27 cellular contexts compared by ENCODE assay signal in the genomic region with DNA sequence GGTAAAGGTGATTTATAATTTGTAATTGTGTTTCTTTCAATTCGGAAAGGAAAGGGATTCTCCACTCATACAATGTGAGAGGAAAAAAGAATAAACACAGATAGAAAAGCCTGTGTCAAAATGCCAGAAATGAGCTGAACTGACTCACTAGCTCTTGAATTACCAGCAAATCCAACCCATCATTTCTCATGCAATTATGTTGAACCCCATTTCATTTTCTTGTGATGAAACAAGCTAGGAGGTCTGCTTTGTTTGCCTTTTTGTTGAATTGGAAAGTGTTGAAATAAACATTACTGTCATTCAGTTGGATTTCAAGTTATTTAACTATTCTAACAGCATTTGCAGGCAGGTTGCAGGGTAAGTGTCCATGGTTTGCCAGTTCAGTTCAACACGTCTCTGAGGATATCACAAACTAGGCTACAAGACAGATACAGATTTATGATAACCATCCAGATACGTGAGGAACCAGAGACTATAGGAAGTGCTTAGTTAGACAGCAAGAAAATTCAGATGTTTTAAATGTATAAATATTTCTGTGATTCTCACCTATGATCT.
DNase-seq lines count a peak whose midpoint lies in the region; ATAC-seq and TF ChIP-seq lines count a peak whose summit lies in the region.
"Had no signal": no experiment of that assay in that cellular context is flagged by ENCODE, and none has a peak within 500 bp of the region (broad histone marks: within the 10 kb centered on the region; RNA-seq: fewer than 3 reads in every experiment).

No MANE protein-coding gene starts in this region.

- ATAC-seq in HG03025 (IDR thresholded peaks at IDR 0.05; ENCODE audit: low FRiP score, unreplicated experiment): no peak
- no peak for ATAC-seq in GM18873 (IDR thresholded peaks at IDR 0.05; ENCODE audit: low FRiP score, unreplicated experiment)
- ATAC-seq: foreskin keratinocyte, heart left ventricle, left ventricle myocardium superior, Panc1, right cardiac atrium had no signal

- no peak overlapping the region for H3K4me3 ChIP-seq in AG04449 (ENCODE audit: low read depth, low read length)
- no peak overlapping the region for H3K4me3 ChIP-seq in choroid plexus epithelial cell (ENCODE audit: low read depth, low read length)
- H3K4me3 ChIP-seq in fibroblast of the aortic adventitia (ENCODE audit: low read depth, low read length): no peak overlapping the region
- H3K4me3 ChIP-seq: heart left ventricle, tibial nerve had no signal

- CTCF ChIA-PET in AG04449 (lab: Yijun Ruan, JAX): interaction anchor here (0.9 to 2.2 kb wide), 5 partner anchors 356 to 452 kb away, joined by 3 to 8 read pairs (median 3); no protein-coding TSS in a partner anchor

- peak; percentile 19 for DNase-seq in AG04449 (ENCODE audit: low read depth, low spot score)
- DNase-seq in NCI-H226: peak; percentile 51
- DNase-seq in choroid plexus epithelial cell (ENCODE audit: low read depth): peak; percentile 41
- peak; percentile 82 for DNase-seq in fibroblast of the aortic adventitia (ENCODE audit: low read depth)
- DNase-seq in NCI-H187 treated with DMSO at 0.1 percent for 48 hours (lab: John Stamatoyannopoulos, UW): no peak
- no peak for DNase-seq in NCI-H128 (lab: John Stamatoyannopoulos, UW; ENCODE audit: unreplicated experiment)
- DNase-seq: activated CD4-positive, alpha-beta T cell treated with anti-CD3 and anti-CD28 coated beads for 48 hours; activated CD8-positive, alpha-beta memory T cell treated with anti-CD3 and anti-CD28 coated beads for 24 hours; activated effector memory CD4-positive, alpha-beta T cell treated with anti-CD3 and anti-CD28 coated beads, Interleukin-2, amount 50 U/mL, for 16 hours; activated naive CD8-positive, alpha-beta T cell treated with anti-CD3 and anti-CD28 coated beads for 36 hours; activated T-cell treated with anti-CD3 and anti-CD28 coated beads for 4 hours; CD4-positive, alpha-beta memory T cell; foreskin keratinocyte; heart left ventricle; kidney; left ventricle myocardium superior; NCI-H1105; NCI-H2029 treated with DMSO at 0.1 percent for 48 hours; NCI-H69; right cardiac atrium; Right ventricle myocardium superior; stimulated activated CD4-positive, alpha-beta T cell treated with anti-CD3 and anti-CD28 coated beads, Interleukin-4, amount 100 ng/mL, for 24 hours; SW 1271 had no signal

- TF ChIP-seq CTCF in AG04449 (IDR thresholded peaks at IDR 0.05; ENCODE audit: insufficient read depth, low read length, missing control alignments): no peak
- no peak for TF ChIP-seq CTCF in choroid plexus epithelial cell (conservative IDR thresholded peaks at IDR 0.05; ENCODE audit: low read depth, low read length)
- no peak for TF ChIP-seq CTCF in fibroblast of the aortic adventitia (IDR thresholded peaks at IDR 0.05; ENCODE audit: insufficient read depth, low read length)

- POLR2A ChIA-PET in AG04449 (lab: Yijun Ruan, JAX): no interaction called here

Comparison
In these comparisons a context has a peak if more than half of its experiments do, and no peak if none do; other contexts are left out.
1. DNase-seq: peak in AG04449 (single experiment), NCI-H226 (single experiment), choroid plexus epithelial cell (single experiment) and fibroblast of the aortic adventitia (single experiment); none in NCI-H187 treated with DMSO at 0.1 percent for 48 hours (single experiment) and NCI-H128 (single experiment).